14 cellular contexts compared by ENCODE assay signal in genomic region chr17:10349403-10349802, GRCh38. TPM values are rescaled to one million over a fixed set of nuclear protein-coding genes. Genes with fewer than 3 reads are reported as not detected.
A peak's percentile ranks its signal among the peaks of the same experiment; 100 is the strongest.
DNase-seq lines count a peak whose midpoint lies in the region; ATAC-seq, FAIRE-seq and TF ChIP-seq lines count a peak whose summit lies in the region.
"Had no signal": no experiment of that assay in that cellular context is flagged by ENCODE, and none has a peak within 500 bp of the region (broad histone marks: within the 10 kb centered on the region; RNA-seq: fewer than 3 reads in every experiment).

No MANE protein-coding gene starts in this region.

- H3K27me3 Mint-ChIP-seq in neural progenitor cell (ENCODE audit: insufficient read depth, low read depth), result no peaks in the 10 kb centered on the region
- H3K27me3 Mint-ChIP-seq: activated B cell treated with CpG ODN at 0.5 μM for 24 hours had no signal

- H3K36me3 Mint-ChIP-seq in neural progenitor cell, result no peaks in the 10 kb centered on the region

- H3K27ac ChIP-seq in GM12878 (ENCODE audit: control insufficient read depth, insufficient read depth) (no peak overlapping the region), neural progenitor cell (no peak overlapping the region), ascending aorta (no peak overlapping the region)
- H3K27ac ChIP-seq: brain microvascular endothelial cell had no signal

- RAD21 ChIA-PET in GM12878 (lab: Charles Lee; ENCODE audit: unreplicated experiment), result no interaction called here

- ATAC-seq in GM12878, result peak; percentile 65
- no peak for ATAC-seq in HG02840 (IDR thresholded peaks at IDR 0.05; ENCODE audit: low FRiP score, unreplicated experiment)
- ATAC-seq: esophagus mucosa had no signal

- H3K4me1 ChIP-seq in GM12878 (ENCODE audit: control insufficient read depth, insufficient read depth, low read length) (no peaks in the 10 kb centered on the region), neural progenitor cell (no peaks in the 10 kb centered on the region), ascending aorta (no peaks in the 10 kb centered on the region)

- WGBS in GM12878 (ENCODE audit: insufficient coverage, insufficient replicate concordance, low lambda C conversion rate, missing lambda C conversion rate), result 0% methylated on average over 1 of the region's 1 CpG

- H3K4me2 ChIP-seq in GM12878 (ENCODE audit: control insufficient read depth, insufficient read depth) (no peak overlapping the region), neural progenitor cell (no peak overlapping the region)

- H3K4me3 ChIP-seq in GM12878 (no peak overlapping the region), neural progenitor cell (no peak overlapping the region), ascending aorta (no peak overlapping the region)

- no peak for TF ChIP-seq POLR2A in GM12878 (IDR thresholded peaks at IDR 0.05; ENCODE audit: low read depth, low read length)

- H3K9ac ChIP-seq in GM12878 (ENCODE audit: control insufficient read depth, insufficient read depth, low read length), result no peak overlapping the region
- H3K9ac ChIP-seq in neural progenitor cell, result no peak overlapping the region

- in situ Hi-C loops in GM12878 (cut with MboI), result no loop called here

- POLR2A ChIA-PET in GM12878 (lab: Charles Lee), result no interaction called here

- no peak overlapping the region for H3K4me3 Mint-ChIP-seq in neural progenitor cell
- H3K4me3 Mint-ChIP-seq: activated B cell treated with CpG ODN at 0.5 μM for 24 hours had no signal

- intact Hi-C loops in GM12878 (cut with micrococcal nuclease; ENCODE audit: unreplicated experiment) (loop anchor here (5.0 kb wide), 1 partner anchor 382 kb away; no protein-coding TSS in a partner anchor), ascending aorta (cut with DNase I) (no loop called here)

- no peak overlapping the region for H3K27ac Mint-ChIP-seq in neural progenitor cell
- H3K27ac Mint-ChIP-seq: activated B cell treated with CpG ODN at 0.5 μM for 24 hours had no signal

- H3K9me3 ChIP-seq in GM12878 (replicated peaks; ENCODE audit: control insufficient read depth, insufficient read depth, low read length), result no peaks in the 10 kb centered on the region
- no peaks in the 10 kb centered on the region for H3K9me3 ChIP-seq in neural progenitor cell (ENCODE audit: low read depth)
- H3K9me3 ChIP-seq in ascending aorta, result no peaks in the 10 kb centered on the region

- H2AFZ ChIP-seq in GM12878 (ENCODE audit: control insufficient read depth, low read depth, low read length), result no peak overlapping the region
- no peak overlapping the region for H2AFZ ChIP-seq in neural progenitor cell (replicated peaks)

- no TSS peak for BruUV-seq in GM12878 (replicated peaks; lab: Mats Ljungman, UMichigan)

- CTCF ChIA-PET in GM12878 (lab: Yijun Ruan, JAX), result interaction anchor here (1.0 kb wide), 1 partner anchor 267 kb away, joined by 4 read pairs; no protein-coding TSS in a partner anchor

- no peaks in the 10 kb centered on the region for H3K79me2 ChIP-seq in GM12878 (ENCODE audit: control insufficient read depth, insufficient read depth, low read length)
- H3K79me2 ChIP-seq in neural progenitor cell (ENCODE audit: low read depth), result no peaks in the 10 kb centered on the region

- peak; percentile 70 for TF ChIP-seq CTCF in GM12873 (IDR thresholded peaks at IDR 0.05; ENCODE audit: insufficient read depth, low read depth, low read length, missing control alignments)
- TF ChIP-seq CTCF in GM12878 (IDR thresholded peaks at IDR 0.05 in 2 of 3, conservative IDR thresholded peaks at IDR 0.05 in 1 of 3; ENCODE audit: control insufficient read depth in 2 of 3, extremely low read depth in 1 of 3, insufficient read depth in 1 of 3, low read depth in 3 of 3, low read length in 3 of 3), result peak; percentile 19 to 45 (median 28); a peak in 3 of 6 replicates
- peak; percentile 53 for TF ChIP-seq CTCF in neural progenitor cell (IDR thresholded peaks at IDR 0.05)
- peak in 1 of 3 experiments; percentile 4 for TF ChIP-seq CTCF in ascending aorta (IDR thresholded peaks at IDR 0.05)

- SMC1A ChIA-PET in GM12878 (lab: Charles Lee; ENCODE audit: uncharacterized antibody, unreplicated experiment), result no interaction called here

- H3K36me3 ChIP-seq in GM12878 (ENCODE audit: control insufficient read depth in 2 of 2, insufficient read depth in 2 of 2, low read length in 1 of 2), result no peaks in the 10 kb centered on the region
- H3K36me3 ChIP-seq in neural progenitor cell, result no peaks in the 10 kb centered on the region
- no peaks in the 10 kb centered on the region for H3K36me3 ChIP-seq in ascending aorta
- H3K36me3 ChIP-seq: brain microvascular endothelial cell had no signal

- no peaks in the 10 kb centered on the region for H4K20me1 ChIP-seq in GM12878 (ENCODE audit: control insufficient read depth, insufficient read depth)
- no peaks in the 10 kb centered on the region for H4K20me1 ChIP-seq in neural progenitor cell (ENCODE audit: low read depth)

- TF ChIP-seq RAD21 in GM12878 (IDR thresholded peaks at IDR 0.05; ENCODE audit: insufficient read depth, low read depth, low read length), result no peak

- H3F3A ChIP-seq in neural progenitor cell (ENCODE audit: low read depth), result no peaks in the 10 kb centered on the region

- no peaks in the 10 kb centered on the region for H3K9me3 Mint-ChIP-seq in neural progenitor cell
- H3K9me3 Mint-ChIP-seq: activated B cell treated with CpG ODN at 0.5 μM for 24 hours had no signal

- no peak for TF ChIP-seq EP300 in GM12878 (IDR thresholded peaks at IDR 0.05; ENCODE audit: borderline replicate concordance in 1 of 2, control insufficient read depth in 1 of 2, low read depth in 2 of 2, low read length in 2 of 2)

- no peak for FAIRE-seq in GM12878 (lab: Jason Lieb, UNC)
- FAIRE-seq: H54 had no signal

- no peaks in the 10 kb centered on the region for H3K4me1 Mint-ChIP-seq in neural progenitor cell
- H3K4me1 Mint-ChIP-seq: activated B cell treated with CpG ODN at 0.5 μM for 24 hours had no signal

- H3K27me3 ChIP-seq in GM12878 (replicated peaks in 1 of 2; ENCODE audit: control insufficient read depth in 2 of 2, insufficient read depth in 2 of 2, low read length in 1 of 2) (no peaks in the 10 kb centered on the region; a peak in 2 of 4 replicates), neural progenitor cell (no peaks in the 10 kb centered on the region), ascending aorta (no peaks in the 10 kb centered on the region)
- H3K27me3 ChIP-seq: brain microvascular endothelial cell had no signal

- peak; percentile 4 for DNase-seq in HT-29 (ENCODE audit: low spot score)
- DNase-seq in GM12878 (ENCODE audit: low read depth, low spot score), result no peak
- DNase-seq in neural progenitor cell (ENCODE audit: low spot score), result peak; percentile 34
- no peak for DNase-seq in ascending aorta (ENCODE audit: low spot score in 2 of 2)
- no peak for DNase-seq in NCI-H187 treated with DMSO at 0.1 percent for 48 hours (lab: John Stamatoyannopoulos, UW)
- DNase-seq: activated B cell treated with CpG ODN at 0.5 μM for 24 hours; brain microvascular endothelial cell; NCI-H2227 treated with DMSO at 0.1 percent for 48 hours; Right ventricle myocardium superior; stimulated activated CD4-positive, alpha-beta T cell treated with anti-CD3 and anti-CD28 coated beads, Interleukin-12 subunit alpha, Interleukin-12 subunit beta, amount 100 ng/mL, for 4 hours had no signal

TF ChIP-seq in GM12878, 131 proteins besides CTCF, POLR2A, EP300 and RAD21:
- peak; percentile 36; the same call in 1 of the 2 replicates for TF ChIP-seq SMC3 (IDR thresholded peaks at IDR 0.05; ENCODE audit: borderline replicate concordance, low read length)
- TF ChIP-seq SIN3A (IDR thresholded peaks at IDR 0.05; ENCODE audit: low read depth, low read length), result no peak

RNA-seq across cellular contexts. Expression of gene MYH13, which starts 23.4 kb away (rescaled TPM):
- not detected in 2 replicates for total RNA-seq in HT-29 (2014; rRNA removed; shearing (Covaris generic))
- total RNA-seq in GM12878 (2013; cell fraction: nucleolus; rRNA removed), result not detected in 2 replicates
- under 0.01 TPM in 1 of 2 replicates, not detected in the other for total RNA-seq in GM12878 (2014; rRNA removed)
- total RNA-seq in GM12878 (2014; rRNA removed; fragmentation: Illumina TruSeq; extraction: Trizol), result 0.04 and 0.05 TPM in 2 replicates
- 0.03 TPM in 1 of 2 replicates, not detected in the other for total RNA-seq in GM12878 (2021)
- polyA plus RNA-seq in GM12878 (2011; ENCODE audit: low read depth), result not detected
- polyA plus RNA-seq in GM12878 (2011; rRNA removed), result 0.04 and 0.07 TPM in 2 replicates
- polyA plus RNA-seq in GM12878 (2011; cell fraction: cytosol; rRNA removed), result 0.02 and 0.03 TPM in 2 replicates
- 0.01 and 0.03 TPM in 2 replicates for polyA plus RNA-seq in GM12878 (2011; cell fraction: nucleus; rRNA removed)
- polyA plus RNA-seq in GM12878 (2012), result not detected in 2 replicates
- 0.01 TPM in 1 of 2 replicates, not detected in the other for polyA plus RNA-seq in GM12878 (2014; fragmentation: Illumina TruSeq; extraction: Trizol)
- polyA plus RNA-seq in GM12878 (2014; fragmentation: Nextera tagmentation; extraction: Ambion mirVana), result under 1 TPM in 1 of 2 experiments, not detected in 1; 0.02 TPM
- polyA plus RNA-seq in GM12878 (2014; rRNA removed), result 0.04 TPM in 1 of 2 replicates, not detected in the other
- under 1 TPM in 1 of 2 experiments, not detected in 1; 0.03 TPM for polyA plus RNA-seq in GM12878 (2016; fragmentation: Nextera tagmentation; extraction: Ambion mirVana)
- polyA minus RNA-seq in GM12878 (2011; rRNA and poly(A)+ RNA removed), result 0.05 TPM in 1 of 2 replicates, not detected in the other
- polyA minus RNA-seq in GM12878 (2011; cell fraction: cytosol; rRNA and poly(A)+ RNA removed), result not detected in 2 replicates
- polyA minus RNA-seq in GM12878 (2011; cell fraction: nucleus; rRNA and poly(A)+ RNA removed), result not detected in 2 replicates
- not detected in 2 replicates for total RNA-seq in neural progenitor cell (ENCODE audit: low replicate concordance)
- not detected for total RNA-seq in ascending aorta
- total RNA-seq: activated B cell treated with CpG ODN at 0.5 μM for 24 hours, Right ventricle myocardium superior had no signal

Comparison
In these comparisons a context has a peak if more than half of its experiments do, and no peak if none do; other contexts are left out.
1. DNase-seq: peak in HT-29 (single experiment) and neural progenitor cell (single experiment); none in GM12878 (single experiment), ascending aorta (0 of 2) and NCI-H187 treated with DMSO at 0.1 percent for 48 hours (single experiment).